1 cellular context compared by ENCODE assay signal in genomic region chr1:224873645-224874369, GRCh38.
TF ChIP-seq lines count a peak whose summit lies in the region.

No MANE protein-coding gene starts in this region.

TF ChIP-seq in HepG2, 621 proteins besides CTCF, POLR2A, EP300 and RAD21 (continued from another document):
- TF ChIP-seq, protein P1, sequence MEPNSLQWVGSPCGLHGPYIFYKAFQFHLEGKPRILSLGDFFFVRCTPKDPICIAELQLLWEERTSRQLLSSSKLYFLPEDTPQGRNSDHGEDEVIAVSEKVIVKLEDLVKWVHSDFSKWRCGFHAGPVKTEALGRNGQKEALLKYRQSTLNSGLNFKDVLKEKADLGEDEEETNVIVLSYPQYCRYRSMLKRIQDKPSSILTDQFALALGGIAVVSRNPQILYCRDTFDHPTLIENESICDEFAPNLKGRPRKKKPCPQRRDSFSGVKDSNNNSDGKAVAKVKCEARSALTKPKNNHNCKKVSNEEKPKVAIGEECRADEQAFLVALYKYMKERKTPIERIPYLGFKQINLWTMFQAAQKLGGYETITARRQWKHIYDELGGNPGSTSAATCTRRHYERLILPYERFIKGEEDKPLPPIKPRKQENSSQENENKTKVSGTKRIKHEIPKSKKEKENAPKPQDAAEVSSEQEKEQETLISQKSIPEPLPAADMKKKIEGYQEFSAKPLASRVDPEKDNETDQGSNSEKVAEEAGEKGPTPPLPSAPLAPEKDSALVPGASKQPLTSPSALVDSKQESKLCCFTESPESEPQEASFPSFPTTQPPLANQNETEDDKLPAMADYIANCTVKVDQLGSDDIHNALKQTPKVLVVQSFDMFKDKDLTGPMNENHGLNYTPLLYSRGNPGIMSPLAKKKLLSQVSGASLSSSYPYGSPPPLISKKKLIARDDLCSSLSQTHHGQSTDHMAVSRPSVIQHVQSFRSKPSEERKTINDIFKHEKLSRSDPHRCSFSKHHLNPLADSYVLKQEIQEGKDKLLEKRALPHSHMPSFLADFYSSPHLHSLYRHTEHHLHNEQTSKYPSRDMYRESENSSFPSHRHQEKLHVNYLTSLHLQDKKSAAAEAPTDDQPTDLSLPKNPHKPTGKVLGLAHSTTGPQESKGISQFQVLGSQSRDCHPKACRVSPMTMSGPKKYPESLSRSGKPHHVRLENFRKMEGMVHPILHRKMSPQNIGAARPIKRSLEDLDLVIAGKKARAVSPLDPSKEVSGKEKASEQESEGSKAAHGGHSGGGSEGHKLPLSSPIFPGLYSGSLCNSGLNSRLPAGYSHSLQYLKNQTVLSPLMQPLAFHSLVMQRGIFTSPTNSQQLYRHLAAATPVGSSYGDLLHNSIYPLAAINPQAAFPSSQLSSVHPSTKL (CRISPR knock-in tag; IDR thresholded peaks at IDR 0.05), result peak; percentile 51
- TF ChIP-seq HNF4A (CRISPR knock-in tag; IDR thresholded peaks at IDR 0.05) (peak; percentile 84), GATAD2A (CRISPR knock-in tag; IDR thresholded peaks at IDR 0.05) (peak; percentile 42; the same call in 1 of the 2 replicates), ZNF362 (CRISPR knock-in tag; IDR thresholded peaks at IDR 0.05; ENCODE audit: borderline replicate concordance) (peak; percentile 68; the same call in 1 of the 2 replicates), PITX1 (CRISPR knock-in tag; IDR thresholded peaks at IDR 0.05) (peak; percentile 40; the same call in 1 of the 2 replicates), HDAC1 (CRISPR knock-in tag; IDR thresholded peaks at IDR 0.05) (0 out of 2 replicates have a peak, but pooled peaks have one; percentile 19), ZFP37 (CRISPR knock-in tag; IDR thresholded peaks at IDR 0.05; ENCODE audit: borderline replicate concordance) (no peak), ATAD3A (CRISPR knock-in tag; IDR thresholded peaks at IDR 0.05) (no peak), AHDC1 (CRISPR knock-in tag; IDR thresholded peaks at IDR 0.05; ENCODE audit: borderline replicate concordance) (peak; percentile 44; the same call in 1 of the 2 replicates), ZNF652 (CRISPR knock-in tag; IDR thresholded peaks at IDR 0.05; ENCODE audit: borderline replicate concordance, low read depth) (peak; percentile 84), FOSL1 (CRISPR knock-in tag; IDR thresholded peaks at IDR 0.05; ENCODE audit: borderline replicate concordance) (no peak), ZNF10 (CRISPR knock-in tag; IDR thresholded peaks at IDR 0.05; ENCODE audit: borderline replicate concordance, low read depth) (no peak), ZNF326 (CRISPR knock-in tag; IDR thresholded peaks at IDR 0.05; ENCODE audit: borderline replicate concordance) (no peak), CAMTA2 (CRISPR knock-in tag; IDR thresholded peaks at IDR 0.05; ENCODE audit: borderline replicate concordance) (no peak), HCFC1 (IDR thresholded peaks at IDR 0.05; ENCODE audit: low read depth, low read length) (no peak), HNF4G (IDR thresholded peaks at IDR 0.05; ENCODE audit: borderline replicate concordance, low read depth, low read length) (peak; percentile 54; the same call in 1 of the 2 replicates), HNF4G (CRISPR knock-in tag; IDR thresholded peaks at IDR 0.05; ENCODE audit: borderline replicate concordance, low read depth) (no peak), RARA (CRISPR knock-in tag; IDR thresholded peaks at IDR 0.05) (0 out of 2 replicates have a peak, but pooled peaks have one; percentile 14)
- TF ChIP-seq, protein P2, sequence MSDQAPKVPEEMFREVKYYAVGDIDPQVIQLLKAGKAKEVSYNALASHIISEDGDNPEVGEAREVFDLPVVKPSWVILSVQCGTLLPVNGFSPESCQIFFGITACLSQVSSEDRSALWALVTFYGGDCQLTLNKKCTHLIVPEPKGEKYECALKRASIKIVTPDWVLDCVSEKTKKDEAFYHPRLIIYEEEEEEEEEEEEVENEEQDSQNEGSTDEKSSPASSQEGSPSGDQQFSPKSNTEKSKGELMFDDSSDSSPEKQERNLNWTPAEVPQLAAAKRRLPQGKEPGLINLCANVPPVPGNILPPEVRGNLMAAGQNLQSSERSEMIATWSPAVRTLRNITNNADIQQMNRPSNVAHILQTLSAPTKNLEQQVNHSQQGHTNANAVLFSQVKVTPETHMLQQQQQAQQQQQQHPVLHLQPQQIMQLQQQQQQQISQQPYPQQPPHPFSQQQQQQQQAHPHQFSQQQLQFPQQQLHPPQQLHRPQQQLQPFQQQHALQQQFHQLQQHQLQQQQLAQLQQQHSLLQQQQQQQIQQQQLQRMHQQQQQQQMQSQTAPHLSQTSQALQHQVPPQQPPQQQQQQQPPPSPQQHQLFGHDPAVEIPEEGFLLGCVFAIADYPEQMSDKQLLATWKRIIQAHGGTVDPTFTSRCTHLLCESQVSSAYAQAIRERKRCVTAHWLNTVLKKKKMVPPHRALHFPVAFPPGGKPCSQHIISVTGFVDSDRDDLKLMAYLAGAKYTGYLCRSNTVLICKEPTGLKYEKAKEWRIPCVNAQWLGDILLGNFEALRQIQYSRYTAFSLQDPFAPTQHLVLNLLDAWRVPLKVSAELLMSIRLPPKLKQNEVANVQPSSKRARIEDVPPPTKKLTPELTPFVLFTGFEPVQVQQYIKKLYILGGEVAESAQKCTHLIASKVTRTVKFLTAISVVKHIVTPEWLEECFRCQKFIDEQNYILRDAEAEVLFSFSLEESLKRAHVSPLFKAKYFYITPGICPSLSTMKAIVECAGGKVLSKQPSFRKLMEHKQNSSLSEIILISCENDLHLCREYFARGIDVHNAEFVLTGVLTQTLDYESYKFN (CRISPR knock-in tag; conservative IDR thresholded peaks at IDR 0.05), result peak; percentile 54; the same call in 1 of the 2 replicates
